ENCODE assay signal across 1 cellular context in genomic region chr15:74906193-74906449, GRCh38.
TF ChIP-seq lines count a peak whose summit lies in the region.

No MANE protein-coding gene starts in this region.

TF ChIP-seq in endothelial cell of umbilical vein, 7 proteins besides CTCF, POLR2A, EP300 and RAD21 (continued from another document):
- TF ChIP-seq EZH2 (IDR thresholded peaks at IDR 0.05; ENCODE audit: borderline replicate concordance, low read depth, low read length, severe bottlenecking) = no peak
